In genomic region chrX:107935200-107935599, GRCh38 we compare ENCODE assay signal across 12 cellular contexts. TPM values are rescaled to one million over a fixed set of nuclear protein-coding genes. Genes with fewer than 3 reads are reported as not detected.
DNase-seq lines count a peak whose midpoint lies in the region; ATAC-seq, FAIRE-seq and TF ChIP-seq lines count a peak whose summit lies in the region.
"Had no signal": no experiment of that assay in that cellular context is flagged by ENCODE, and none has a peak within 500 bp of the region (broad histone marks: within the 10 kb centered on the region; RNA-seq: fewer than 3 reads in every experiment).

No MANE protein-coding gene starts in this region.

- intact Hi-C loops in K562 (cut with micrococcal nuclease) = no loop called here

- WGBS in A549 (ENCODE audit: missing lambda C conversion rate) = 35% methylated on average over 6 of the region's 7 CpGs
- WGBS in K562 (ENCODE audit: insufficient coverage, low coverage, missing lambda C conversion rate) = 0% methylated on average over 7 of the region's 7 CpGs

- TF ChIP-seq CTCF in A549 (IDR thresholded peaks at IDR 0.05) = no peak
- TF ChIP-seq CTCF in K562 (IDR thresholded peaks at IDR 0.05 in 2 of 3, conservative IDR thresholded peaks at IDR 0.05 in 1 of 3; ENCODE audit: insufficient read depth in 2 of 3, low read depth in 1 of 3, low read length in 3 of 3) = no peak

- in situ Hi-C loops in K562 (cut with MboI) = no loop called here

- H3K36me3 ChIP-seq in K562 (ENCODE audit: control insufficient read depth, insufficient read depth, low read length) (no peaks in the 10 kb centered on the region), iPS-20b (ENCODE audit: insufficient read depth, low read depth, low read length) (peaks cover 25% of the 10 kb centered on the region; the same call in 1 of the 2 replicates)
- H3K36me3 ChIP-seq: BLaER1 treated with 17β-estradiol and CSF1 and Interleukin-3, amounts not matched to agents 10 nM and 100 nM had no signal

- FAIRE-seq in A549 (lab: Jason Lieb, UNC) = no peak
- FAIRE-seq in K562 (lab: Jason Lieb, UNC) = no peak
- FAIRE-seq: GM12891 had no signal

- no peaks in the 10 kb centered on the region for H3K9me1 ChIP-seq in K562 (ENCODE audit: control insufficient read depth, insufficient read depth, low read length)

- ATAC-seq in A549 (peak; percentile 58 to 61; a peak in 5 of 6 replicates), K562 (no peak), HG02981 (IDR thresholded peaks at IDR 0.05; ENCODE audit: unreplicated experiment) (no peak)
- ATAC-seq: body of pancreas had no signal

- H3K4me2 ChIP-seq in A549 (peak overlapping the region; percentile 83), K562 (ENCODE audit: insufficient read depth, low read length) (no peak overlapping the region)
- H3K4me2 ChIP-seq: BLaER1 treated with 17β-estradiol and CSF1 and Interleukin-3, amounts not matched to agents 10 nM and 100 nM had no signal

- POLR2A ChIA-PET in A549 (lab: Yijun Ruan, JAX) (no interaction called here), K562 (lab: Yijun Ruan, JAX) (no interaction called here)

- DNase-seq in A549 (ENCODE audit: low read depth in 1 of 2, low spot score in 1 of 2) (peak in 1 of 2 experiments; percentile 40), HT1080 (ENCODE audit: low read depth) (peak; percentile 30), K562 (ENCODE audit: extremely low read depth in 1 of 4, low spot score in 3 of 4) (no peak), NCI-H2107 (lab: John Stamatoyannopoulos, UW) (no peak), amniotic stem cell (lab: John Stamatoyannopoulos, UW) (no peak), erythroblast (lab: John Stamatoyannopoulos, UW) (no peak)
- DNase-seq: body of pancreas had no signal

- H4K20me1 ChIP-seq in K562 (replicated peaks; ENCODE audit: control insufficient read depth, insufficient read depth, low read length) = no peaks in the 10 kb centered on the region
- H4K20me1 ChIP-seq: BLaER1 treated with 17β-estradiol and CSF1 and Interleukin-3, amounts not matched to agents 10 nM and 100 nM had no signal

- no TSS peak for BruUV-seq in K562 (replicated peaks; lab: Mats Ljungman, UMichigan)

- CTCF ChIA-PET in A549 (lab: Yijun Ruan, JAX) (interaction anchor here (1.4 kb wide), 1 partner anchor 42 kb away, joined by 3 read pairs; no protein-coding TSS in a partner anchor), K562 (lab: Yijun Ruan, JAX; ENCODE audit: low intra/inter-chr PET ratio) (no interaction called here)

- H3K79me2 ChIP-seq in K562 (ENCODE audit: control insufficient read depth, insufficient read depth, low read length) = no peaks in the 10 kb centered on the region

- H3K4me1 ChIP-seq in A549 (peaks cover 5% of the 10 kb centered on the region; the same call in 2 of the 3 replicates), K562 (replicated peaks in 1 of 2; ENCODE audit: control insufficient read depth in 2 of 2, insufficient read depth in 2 of 2, low read length in 2 of 2) (no peaks in the 10 kb centered on the region), iPS-20b (ENCODE audit: insufficient read depth, low read length) (no peaks in the 10 kb centered on the region; the same call in 1 of the 2 replicates)
- H3K4me1 ChIP-seq: BLaER1 treated with 17β-estradiol and CSF1 and Interleukin-3, amounts not matched to agents 10 nM and 100 nM had no signal

- H3K9me3 ChIP-seq in A549 = no peaks in the 10 kb centered on the region
- H3K9me3 ChIP-seq in K562 (replicated peaks; ENCODE audit: control insufficient read depth, insufficient read depth, low read depth, low read length) = no peaks in the 10 kb centered on the region
- no peaks in the 10 kb centered on the region for H3K9me3 ChIP-seq in iPS-20b (ENCODE audit: insufficient read depth, low read depth, low read length)
- H3K9me3 ChIP-seq: body of pancreas had no signal

- H3K9ac ChIP-seq in K562 (ENCODE audit: insufficient read depth in 1 of 2, low read depth in 2 of 2, low read length in 2 of 2) = no peak overlapping the region
- H3K9ac ChIP-seq in iPS-20b (ENCODE audit: low read depth, low read length) = peak overlapping the region; percentile 73; the same call in 1 of the 2 replicates
- H3K9ac ChIP-seq: BLaER1 treated with 17β-estradiol and CSF1 and Interleukin-3, amounts not matched to agents 10 nM and 100 nM had no signal

- H2AFZ ChIP-seq in K562 (ENCODE audit: low read depth, low read length) = no peak overlapping the region

- TF ChIP-seq RAD21 in A549 (conservative IDR thresholded peaks at IDR 0.05 in 1 of 2, IDR thresholded peaks at IDR 0.05 in 1 of 2) = no peak
- TF ChIP-seq RAD21 in K562 (CRISPR knock-in tag; conservative IDR thresholded peaks at IDR 0.05 in 1 of 2, IDR thresholded peaks at IDR 0.05 in 1 of 2) = no peak

- H3K4me3 ChIP-seq in A549 (peak overlapping the region; percentile 46), K562 (no peak overlapping the region), iPS-20b (ENCODE audit: low read length) (peak overlapping the region; percentile 84; the same call in 1 of the 2 replicates)
- H3K4me3 ChIP-seq: BLaER1 treated with 17β-estradiol and CSF1 and Interleukin-3, amounts not matched to agents 10 nM and 100 nM; body of pancreas had no signal

- H3K27me3 ChIP-seq in K562 (ENCODE audit: control insufficient read depth in 2 of 2, insufficient read depth in 2 of 2, low read length in 2 of 2) = peaks cover 0 to 11% of the 10 kb centered on the region in 2 experiments; a peak in 1 of 5 replicates
- no peaks in the 10 kb centered on the region; the same call in 1 of the 2 replicates for H3K27me3 ChIP-seq in iPS-20b (ENCODE audit: insufficient read depth, low read length)
- H3K27me3 ChIP-seq: body of pancreas had no signal

- TF ChIP-seq EP300 in A549 (IDR thresholded peaks at IDR 0.05) (no peak), K562 (IDR thresholded peaks at IDR 0.05; ENCODE audit: low read length) (no peak)

- no peak for TF ChIP-seq POLR2A in A549 (IDR thresholded peaks at IDR 0.05; ENCODE audit: low read length)
- no peak for TF ChIP-seq POLR2A in K562 (conservative IDR thresholded peaks at IDR 0.05)
- TF ChIP-seq POLR2A in erythroblast (IDR thresholded peaks at IDR 0.05; ENCODE audit: low read length) = no peak

- H3K27ac ChIP-seq in A549 = peak overlapping the region; percentile 9 to 73; a peak in 5 of 6 replicates
- H3K27ac ChIP-seq in K562 (ENCODE audit: extremely low read depth, low read depth, low read length) = no peak overlapping the region
- H3K27ac ChIP-seq in iPS-20b (ENCODE audit: low read length) = no peak overlapping the region
- H3K27ac ChIP-seq: BLaER1 treated with 17β-estradiol and CSF1 and Interleukin-3, amounts not matched to agents 10 nM and 100 nM; body of pancreas had no signal

TF ChIP-seq in A549, 52 proteins besides CTCF, POLR2A, EP300 and RAD21:
- TF ChIP-seq EHMT2 (IDR thresholded peaks at IDR 0.05; ENCODE audit: low read depth) (no peak), KDM5A (IDR thresholded peaks at IDR 0.05) (no peak), HOXB13 (CRISPR knock-in tag; IDR thresholded peaks at IDR 0.05; ENCODE audit: low read depth) (no peak), SMC3 (IDR thresholded peaks at IDR 0.05) (no peak), TFCP2L1 (CRISPR knock-in tag; IDR thresholded peaks at IDR 0.05) (no peak)

TF ChIP-seq in K562, 482 proteins besides CTCF, POLR2A, EP300 and RAD21 (continues in another document):
- TF ChIP-seq HDAC8 (tag; IDR thresholded peaks at IDR 0.05) = no peak
- TF ChIP-seq NFIC (IDR thresholded peaks at IDR 0.05) = peak; percentile 86

RNA-seq across cellular contexts. Expression of gene TEX13B, which starts 47.0 kb away (rescaled TPM):
- polyA plus RNA-seq in A549 (2011; rRNA removed) = not detected in 2 replicates
- polyA plus RNA-seq in A549 (2012; cell fraction: cytosol; rRNA removed) = not detected in 2 replicates
- 0.07 TPM in 1 of 2 replicates, not detected in the other for polyA plus RNA-seq in A549 (2012; cell fraction: nucleus; rRNA removed)
- not detected in 3 replicates for polyA plus RNA-seq in A549 (2017; fragmentation: RNase III; extraction: RNeasy Plus Mini Kit Qiagen cat#74134 plus additional on column Dnase treatment)
- not detected in 2 replicates for polyA minus RNA-seq in A549 (2011; rRNA and poly(A)+ RNA removed)
- 0.08 TPM in 1 of 2 replicates, not detected in the other for total RNA-seq in HT1080 (2014; rRNA removed; shearing (Covaris generic))
- not detected in 2 replicates for polyA plus RNA-seq in HT1080 (2015; cell fraction: cytosol; rRNA removed)
- not detected in 2 replicates for polyA plus RNA-seq in HT1080 (2015; cell fraction: nucleus; rRNA removed)
- total RNA-seq in K562 (2011; cell fraction: chromatin; rRNA removed; ENCODE audit: low replicate concordance) = not detected in 2 replicates
- total RNA-seq in K562 (2011; cell fraction: nucleolus; rRNA removed) = not detected in 2 replicates
- not detected in 2 replicates for total RNA-seq in K562 (2011; cell fraction: nucleoplasm; rRNA removed)
- total RNA-seq in K562 (2014; rRNA removed) = not detected in 2 replicates
- total RNA-seq in K562 (2014; rRNA removed; fragmentation: Illumina TruSeq; extraction: Trizol) = not detected in 2 replicates
- not detected in 2 replicates for total RNA-seq in K562 (2015; rRNA removed; fragmentation: Illumina TruSeq; extraction: Trizol)
- 0.20 TPM in 1 of 2 replicates, not detected in the other for total RNA-seq in K562 (2021)
- not detected in 2 replicates for polyA plus RNA-seq in K562 (2011; rRNA removed)
- polyA plus RNA-seq in K562 (2011; cell fraction: cytosol; rRNA removed) = not detected in 2 replicates
- polyA plus RNA-seq in K562 (2011; cell fraction: nucleus; rRNA removed) = not detected in 2 replicates
- polyA plus RNA-seq in K562 (2012) = 0.07 TPM in 1 of 2 replicates, not detected in the other
- polyA plus RNA-seq in K562 (2014; fragmentation: Illumina TruSeq; extraction: Trizol) = not detected in 2 replicates
- not detected for polyA plus RNA-seq in K562 (2014; fragmentation: Nextera tagmentation; extraction: Ambion mirVana)
- not detected in 2 replicates for polyA plus RNA-seq in K562 (2014; rRNA removed)
- polyA minus RNA-seq in K562 (2011; rRNA and poly(A)+ RNA removed) = not detected in 2 replicates
- not detected in 2 replicates for polyA minus RNA-seq in K562 (2011; cell fraction: cytosol; rRNA and poly(A)+ RNA removed)
- polyA minus RNA-seq in K562 (2011; cell fraction: nucleus; rRNA and poly(A)+ RNA removed) = not detected in 2 replicates
- total RNA-seq: body of pancreas, osteocyte had no signal

Comparison
In these comparisons a context has a peak if more than half of its experiments do, and no peak if none do; other contexts are left out.
1. ATAC-seq: peak in A549 (2 of 2); none in K562 (single experiment) and HG02981 (single experiment).
2. H3K27ac ChIP-seq: peak in A549 (2 of 2); none in K562 (single experiment) and iPS-20b (single experiment).